In the genomic region with DNA sequence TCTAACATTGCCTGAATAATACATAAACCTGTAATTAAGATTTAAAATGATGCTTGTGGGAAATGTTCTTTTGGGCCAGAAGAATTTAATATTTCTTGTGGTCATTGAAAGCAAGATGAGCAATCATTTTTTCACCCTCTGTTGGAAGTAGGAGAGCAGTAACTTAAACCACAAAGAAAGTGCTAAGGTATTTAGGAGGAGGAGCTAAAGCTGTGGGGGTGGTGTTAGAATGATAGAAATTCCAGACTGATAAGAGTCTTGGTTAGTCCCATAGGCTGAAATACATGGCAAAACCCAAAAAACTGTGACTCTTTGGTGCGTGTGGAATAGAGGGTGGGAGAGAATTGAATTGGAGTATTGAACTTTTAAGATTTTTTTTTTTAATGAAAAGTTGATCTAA, we compare ENCODE assay signal across 1 cellular context.
TF ChIP-seq lines count a peak whose summit lies in the region.

No MANE protein-coding gene starts in this region.

TF ChIP-seq in GM12878, 131 proteins besides CTCF, POLR2A, EP300 and RAD21 (continued from another document):
- TF ChIP-seq RCOR1 (conservative IDR thresholded peaks at IDR 0.05; ENCODE audit: low read depth, low read length) (no peak), MXI1 (IDR thresholded peaks at IDR 0.05; ENCODE audit: low read depth, low read length) (no peak), SP1 (IDR thresholded peaks at IDR 0.05; ENCODE audit: low read depth, low read length) (no peak), MTA2 (IDR thresholded peaks at IDR 0.05; ENCODE audit: low read depth) (no peak), RELA (IDR thresholded peaks at IDR 0.05; ENCODE audit: borderline replicate concordance, partially characterized antibody) (no peak), MYC (IDR thresholded peaks at IDR 0.05; ENCODE audit: insufficient read depth, insufficient read length, insufficient replicate concordance, low read length, severe bottlenecking) (no peak), SUPT20H (IDR thresholded peaks at IDR 0.05; ENCODE audit: borderline replicate concordance, control insufficient read depth, low read depth, low read length) (no peak), SREBF1 (IDR thresholded peaks at IDR 0.05; ENCODE audit: low read length) (no peak), BMI1 (IDR thresholded peaks at IDR 0.05; ENCODE audit: borderline replicate concordance) (no peak), ZNF24 (IDR thresholded peaks at IDR 0.05) (no peak), SREBF2 (IDR thresholded peaks at IDR 0.05; ENCODE audit: low read length) (no peak)
- TF ChIP-seq, protein P1, sequence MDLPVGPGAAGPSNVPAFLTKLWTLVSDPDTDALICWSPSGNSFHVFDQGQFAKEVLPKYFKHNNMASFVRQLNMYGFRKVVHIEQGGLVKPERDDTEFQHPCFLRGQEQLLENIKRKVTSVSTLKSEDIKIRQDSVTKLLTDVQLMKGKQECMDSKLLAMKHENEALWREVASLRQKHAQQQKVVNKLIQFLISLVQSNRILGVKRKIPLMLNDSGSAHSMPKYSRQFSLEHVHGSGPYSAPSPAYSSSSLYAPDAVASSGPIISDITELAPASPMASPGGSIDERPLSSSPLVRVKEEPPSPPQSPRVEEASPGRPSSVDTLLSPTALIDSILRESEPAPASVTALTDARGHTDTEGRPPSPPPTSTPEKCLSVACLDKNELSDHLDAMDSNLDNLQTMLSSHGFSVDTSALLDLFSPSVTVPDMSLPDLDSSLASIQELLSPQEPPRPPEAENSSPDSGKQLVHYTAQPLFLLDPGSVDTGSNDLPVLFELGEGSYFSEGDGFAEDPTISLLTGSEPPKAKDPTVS (IDR thresholded peaks at IDR 0.05; ENCODE audit: low read depth, low read length) = no peak
- TF ChIP-seq, protein P2, sequence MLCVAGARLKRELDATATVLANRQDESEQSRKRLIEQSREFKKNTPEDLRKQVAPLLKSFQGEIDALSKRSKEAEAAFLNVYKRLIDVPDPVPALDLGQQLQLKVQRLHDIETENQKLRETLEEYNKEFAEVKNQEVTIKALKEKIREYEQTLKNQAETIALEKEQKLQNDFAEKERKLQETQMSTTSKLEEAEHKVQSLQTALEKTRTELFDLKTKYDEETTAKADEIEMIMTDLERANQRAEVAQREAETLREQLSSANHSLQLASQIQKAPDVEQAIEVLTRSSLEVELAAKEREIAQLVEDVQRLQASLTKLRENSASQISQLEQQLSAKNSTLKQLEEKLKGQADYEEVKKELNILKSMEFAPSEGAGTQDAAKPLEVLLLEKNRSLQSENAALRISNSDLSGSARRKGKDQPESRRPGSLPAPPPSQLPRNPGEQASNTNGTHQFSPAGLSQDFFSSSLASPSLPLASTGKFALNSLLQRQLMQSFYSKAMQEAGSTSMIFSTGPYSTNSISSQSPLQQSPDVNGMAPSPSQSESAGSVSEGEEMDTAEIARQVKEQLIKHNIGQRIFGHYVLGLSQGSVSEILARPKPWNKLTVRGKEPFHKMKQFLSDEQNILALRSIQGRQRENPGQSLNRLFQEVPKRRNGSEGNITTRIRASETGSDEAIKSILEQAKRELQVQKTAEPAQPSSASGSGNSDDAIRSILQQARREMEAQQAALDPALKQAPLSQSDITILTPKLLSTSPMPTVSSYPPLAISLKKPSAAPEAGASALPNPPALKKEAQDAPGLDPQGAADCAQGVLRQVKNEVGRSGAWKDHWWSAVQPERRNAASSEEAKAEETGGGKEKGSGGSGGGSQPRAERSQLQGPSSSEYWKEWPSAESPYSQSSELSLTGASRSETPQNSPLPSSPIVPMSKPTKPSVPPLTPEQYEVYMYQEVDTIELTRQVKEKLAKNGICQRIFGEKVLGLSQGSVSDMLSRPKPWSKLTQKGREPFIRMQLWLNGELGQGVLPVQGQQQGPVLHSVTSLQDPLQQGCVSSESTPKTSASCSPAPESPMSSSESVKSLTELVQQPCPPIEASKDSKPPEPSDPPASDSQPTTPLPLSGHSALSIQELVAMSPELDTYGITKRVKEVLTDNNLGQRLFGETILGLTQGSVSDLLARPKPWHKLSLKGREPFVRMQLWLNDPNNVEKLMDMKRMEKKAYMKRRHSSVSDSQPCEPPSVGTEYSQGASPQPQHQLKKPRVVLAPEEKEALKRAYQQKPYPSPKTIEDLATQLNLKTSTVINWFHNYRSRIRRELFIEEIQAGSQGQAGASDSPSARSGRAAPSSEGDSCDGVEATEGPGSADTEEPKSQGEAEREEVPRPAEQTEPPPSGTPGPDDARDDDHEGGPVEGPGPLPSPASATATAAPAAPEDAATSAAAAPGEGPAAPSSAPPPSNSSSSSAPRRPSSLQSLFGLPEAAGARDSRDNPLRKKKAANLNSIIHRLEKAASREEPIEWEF (IDR thresholded peaks at IDR 0.05; ENCODE audit: insufficient replicate concordance, low read depth, low read length) = no peak
